14 cellular contexts compared by ENCODE assay signal in the genomic region with DNA sequence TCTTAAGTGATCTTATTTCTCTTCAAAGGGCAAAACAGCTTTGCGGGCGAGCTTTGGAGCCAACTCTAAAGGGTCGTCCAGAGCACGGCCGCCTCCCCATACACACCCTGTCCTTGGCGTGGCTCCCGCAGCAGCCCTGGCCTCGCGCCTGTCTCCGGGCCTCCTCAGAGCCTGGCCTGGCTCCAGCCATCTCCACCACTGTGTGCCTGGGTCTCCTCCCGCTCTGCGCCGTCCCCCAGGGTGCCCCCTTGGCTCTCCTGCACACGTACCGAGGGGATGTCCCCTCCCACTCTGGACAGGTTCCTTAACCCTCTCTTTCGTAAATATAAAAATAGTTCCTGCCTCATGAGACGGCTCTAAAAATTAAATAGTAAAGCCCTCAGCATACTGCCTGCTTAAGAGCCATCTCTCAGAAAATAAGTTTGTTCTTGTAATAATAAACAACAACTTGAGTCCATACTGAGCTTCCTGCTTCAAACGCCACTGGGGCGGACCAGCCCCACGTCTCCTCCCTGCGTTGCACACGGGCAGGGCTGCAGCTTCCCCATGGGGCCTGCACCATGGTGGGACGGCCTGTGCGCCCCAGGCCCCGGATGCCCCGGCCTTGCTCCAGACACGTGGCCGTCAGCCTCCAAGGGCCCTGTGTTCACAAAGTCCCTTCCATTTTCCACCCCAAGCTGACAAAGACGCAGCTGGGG.
DNase-seq lines count a peak whose midpoint lies in the region; ATAC-seq and TF ChIP-seq lines count a peak whose summit lies in the region.
"Had no signal": no experiment of that assay in that cellular context is flagged by ENCODE, and none has a peak within 500 bp of the region (broad histone marks: within the 10 kb centered on the region; RNA-seq: fewer than 3 reads in every experiment).

No MANE protein-coding gene starts in this region.

- peaks cover 46% of the 10 kb centered on the region for H3K4me1 Mint-ChIP-seq in nephron
- H3K4me1 Mint-ChIP-seq: activated B cell treated with CpG ODN at 0.5 μM for 24 hours had no signal

- peak overlapping the region in 1 of 3 experiments; percentile 27 for H3K4me3 Mint-ChIP-seq in nephron
- H3K4me3 Mint-ChIP-seq: activated B cell treated with CpG ODN at 0.5 μM for 24 hours, neural progenitor cell had no signal

- no peak for TF ChIP-seq CTCF in nephron (IDR thresholded peaks at IDR 0.05; ENCODE audit: unreplicated experiment in 3 of 3)
- no peak for TF ChIP-seq CTCF in brain microvascular endothelial cell (IDR thresholded peaks at IDR 0.05; ENCODE audit: low read depth, low read length, missing control alignments)

- in situ Hi-C loops in brain microvascular endothelial cell (cut with HindIII; ENCODE audit: low pct_ligation_motif_present, low sequenced_read_pairs), result no loop called here

- peak overlapping the region in 2 of 3 experiments; percentile 87 to 95 for H3K27ac Mint-ChIP-seq in nephron
- H3K27ac Mint-ChIP-seq: activated B cell treated with CpG ODN at 0.5 μM for 24 hours, neural progenitor cell had no signal

- no peak overlapping the region for H3K27ac ChIP-seq in brain microvascular endothelial cell
- H3K27ac ChIP-seq: neural progenitor cell had no signal

- H3K36me3 ChIP-seq in brain microvascular endothelial cell (replicated peaks), result no peaks in the 10 kb centered on the region
- H3K36me3 ChIP-seq: neural progenitor cell had no signal

- no peak overlapping the region for H3K4me3 ChIP-seq in brain microvascular endothelial cell (ENCODE audit: low read depth, low read length)
- H3K4me3 ChIP-seq: neural progenitor cell had no signal

- no peak for ATAC-seq in HG03378 (IDR thresholded peaks at IDR 0.05; ENCODE audit: unreplicated experiment)

- peaks cover 5% of the 10 kb centered on the region for H3K36me3 Mint-ChIP-seq in nephron (ENCODE audit: low read depth)
- H3K36me3 Mint-ChIP-seq: neural progenitor cell had no signal

- H3K27me3 ChIP-seq in brain microvascular endothelial cell (replicated peaks), result no peaks in the 10 kb centered on the region
- H3K27me3 ChIP-seq: neural progenitor cell had no signal

- DNase-seq in NCI-H2029 (lab: John Stamatoyannopoulos, UW), result peak; percentile 8
- no peak for DNase-seq in NCI-H2029 treated with DMSO at 0.1 percent for 48 hours (lab: John Stamatoyannopoulos, UW)
- DNase-seq in cardiac septum (ENCODE audit: low spot score), result peak; percentile 91
- DNase-seq in ureter (ENCODE audit: low spot score), result peak; percentile 89
- no peak for DNase-seq in SKM-1 (lab: John Stamatoyannopoulos, UW; ENCODE audit: unreplicated experiment)
- DNase-seq in brain microvascular endothelial cell, result no peak
- DNase-seq: 8988T; activated B cell treated with CpG ODN at 0.5 μM for 24 hours; DMS53; NCI-H2171 treated with DMSO at 0.1 percent for 48 hours; stimulated activated CD4-positive, alpha-beta T cell treated with anti-CD3 and anti-CD28 coated beads, Interleukin-4, amount 100 ng/mL, for 24 hours had no signal

- intact Hi-C loops in cardiac septum (cut with DNase I), result no loop called here

- peaks cover 8% of the 10 kb centered on the region for H3K27me3 Mint-ChIP-seq in nephron (ENCODE audit: low read depth)

- peaks cover 12% of the 10 kb centered on the region for H3K9me3 Mint-ChIP-seq in nephron

Comparison
In these comparisons a context has a peak if more than half of its experiments do, and no peak if none do; other contexts are left out.
1. DNase-seq: peak in NCI-H2029 (single experiment), cardiac septum (single experiment) and ureter (single experiment); none in NCI-H2029 treated with DMSO at 0.1 percent for 48 hours (single experiment), SKM-1 (single experiment) and brain microvascular endothelial cell (single experiment).